ENCODE assay signal across 8 cellular contexts in the genomic region with DNA sequence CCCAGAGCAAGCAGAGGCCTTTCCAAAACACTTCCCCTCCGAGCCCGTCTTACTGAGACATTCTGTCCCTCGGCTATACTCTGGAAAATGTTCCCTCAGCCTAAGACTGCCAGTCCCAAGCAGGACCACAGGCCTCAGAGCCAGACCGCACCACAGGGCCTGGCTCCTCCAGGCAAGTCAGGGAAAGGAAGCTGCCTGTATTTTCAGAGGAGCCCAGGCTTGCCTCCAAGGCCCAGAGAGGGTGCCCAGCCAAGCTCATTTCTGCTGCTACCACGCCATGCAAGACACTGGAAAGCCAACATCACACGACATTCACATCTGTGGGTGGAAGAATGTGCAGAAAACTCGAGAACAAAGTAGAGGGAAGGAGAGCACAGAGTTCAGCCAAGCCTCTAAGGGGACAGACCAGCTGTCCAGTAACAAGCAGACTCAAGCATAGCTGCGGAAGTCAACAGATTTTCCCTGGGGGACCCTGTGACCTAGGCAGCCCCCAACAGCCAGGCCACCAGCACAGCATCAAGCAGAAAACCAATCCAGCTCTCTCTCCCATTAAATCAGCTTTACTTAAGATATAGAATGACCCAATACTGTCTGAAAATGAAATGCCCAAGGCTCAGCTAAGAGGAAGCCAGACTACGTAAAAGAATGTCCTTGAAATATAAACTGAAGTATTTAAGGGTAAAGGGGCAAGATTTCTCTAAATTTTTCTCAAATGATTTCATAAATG.
DNase-seq lines count a peak whose midpoint lies in the region; ATAC-seq, FAIRE-seq and TF ChIP-seq lines count a peak whose summit lies in the region.
"Had no signal": no experiment of that assay in that cellular context is flagged by ENCODE, and none has a peak within 500 bp of the region (broad histone marks: within the 10 kb centered on the region; RNA-seq: fewer than 3 reads in every experiment).

No MANE protein-coding gene starts in this region.

- intact Hi-C loops in mammary epithelial cell (cut with micrococcal nuclease) (loop anchor here (5.0 kb wide), 1 partner anchor 55 kb away; no protein-coding TSS in a partner anchor), left ventricle myocardium superior (cut with micrococcal nuclease) (no loop called here), ovary (cut with DNase I) (loop anchor here in 1 of 4 donors (10.0 kb wide), 1 partner anchor 68 kb away; no protein-coding TSS in a partner anchor), uterus (cut with DNase I; ENCODE audit: low total_unique reads) (no loop called here)

- TF ChIP-seq POLR2A in ovary (IDR thresholded peaks at IDR 0.05) (no peak), uterus (IDR thresholded peaks at IDR 0.05) (no peak)

- BruUV-seq in mammary epithelial cell (replicated peaks; lab: Mats Ljungman, UMichigan) = no TSS peak

- no peaks in the 10 kb centered on the region for H3K79me2 ChIP-seq in mammary epithelial cell (ENCODE audit: insufficient read depth, low read length)

- H2AFZ ChIP-seq in mammary epithelial cell (ENCODE audit: low read depth, low read length) = peak overlapping the region; percentile 94

- no peak for TF ChIP-seq CTCF in mammary epithelial cell (conservative IDR thresholded peaks at IDR 0.05 in 1 of 2, IDR thresholded peaks at IDR 0.05 in 1 of 2; ENCODE audit: extremely low read depth in 1 of 2, insufficient read depth in 1 of 2, low read depth in 1 of 2, low read length in 2 of 2)
- TF ChIP-seq CTCF in ovary (IDR thresholded peaks at IDR 0.05) = no peak
- no peak for TF ChIP-seq CTCF in uterus (IDR thresholded peaks at IDR 0.05)

- no peaks in the 10 kb centered on the region for H3K27me3 ChIP-seq in mammary epithelial cell (ENCODE audit: insufficient read depth, low read length)
- H3K27me3 ChIP-seq in ovary = no peaks in the 10 kb centered on the region
- H3K27me3 ChIP-seq in uterus = no peaks in the 10 kb centered on the region
- no peaks in the 10 kb centered on the region for H3K27me3 ChIP-seq in small intestine (ENCODE audit: control insufficient read depth in 2 of 2, insufficient read depth in 2 of 2, low read length in 2 of 2)

- H3K9ac ChIP-seq in mammary epithelial cell (ENCODE audit: insufficient read depth, low read length) = peak overlapping the region; percentile 54

- TF ChIP-seq EP300 in ovary (IDR thresholded peaks at IDR 0.05) = no peak

- peak overlapping the region; percentile 4 for H3K4me2 ChIP-seq in mammary epithelial cell (ENCODE audit: insufficient read depth, low read depth, low read length)

- no peak overlapping the region for H3K4me3 ChIP-seq in mammary epithelial cell (replicated peaks in 1 of 3; ENCODE audit: insufficient read depth in 1 of 3, low read depth in 2 of 3, low read length in 3 of 3)
- no peak overlapping the region for H3K4me3 ChIP-seq in ovary
- H3K4me3 ChIP-seq in uterus = no peak overlapping the region
- no peak overlapping the region for H3K4me3 ChIP-seq in small intestine (ENCODE audit: low read depth in 1 of 2, low read length in 2 of 2)

- ATAC-seq in left ventricle myocardium superior = peak; percentile 68

- in situ Hi-C loops in mammary epithelial cell (cut with MboI; ENCODE audit: low sequenced_read_pairs in 2 of 2) = no loop called here

- dilution Hi-C loops in mammary epithelial cell (cut with HindIII; ENCODE audit: low sequenced_read_pairs) = no loop called here

- H3K27ac ChIP-seq in mammary epithelial cell (ENCODE audit: insufficient read depth, low read depth, low read length) (peak overlapping the region; percentile 58), ovary (peak overlapping the region; percentile 23 to 67), uterus (peak overlapping the region; percentile 69 to 77), small intestine (ENCODE audit: low read depth in 1 of 2, low read length in 1 of 2) (peak overlapping the region in 1 of 2 donors; percentile 68)

- no peaks in the 10 kb centered on the region for H4K20me1 ChIP-seq in mammary epithelial cell (ENCODE audit: insufficient read depth, low read length)

- CTCF ChIA-PET in mammary epithelial cell (lab: Charles Lee; ENCODE audit: low non-redundant PET) = no interaction called here

- DNase-seq in mammary epithelial cell = no peak
- DNase-seq in left ventricle myocardium superior = peak; percentile 82
- DNase-seq in ovary = peak in 2 of 5 donors; percentile 23 to 35
- no peak for DNase-seq in uterus
- no peak for DNase-seq in NCI-H2196 treated with DMSO at 0.1 percent for 48 hours (lab: John Stamatoyannopoulos, UW; ENCODE audit: unreplicated experiment)
- DNase-seq in small intestine = no peak
- no peak for DNase-seq in ureter (ENCODE audit: low spot score)
- DNase-seq: NCI-H1417 had no signal

- H3K9me3 ChIP-seq in mammary epithelial cell (replicated peaks; ENCODE audit: insufficient read depth, low read length) = no peaks in the 10 kb centered on the region
- no peaks in the 10 kb centered on the region for H3K9me3 ChIP-seq in ovary
- no peaks in the 10 kb centered on the region for H3K9me3 ChIP-seq in uterus
- no peaks in the 10 kb centered on the region for H3K9me3 ChIP-seq in small intestine (ENCODE audit: control insufficient read depth, low read depth)

- H3K4me1 ChIP-seq in mammary epithelial cell (ENCODE audit: insufficient read depth, low read length) (peaks cover 57% of the 10 kb centered on the region), ovary (ENCODE audit: insufficient read depth) (peaks cover 32% of the 10 kb centered on the region), uterus (peaks cover 0 to 13% of the 10 kb centered on the region in 2 donors), small intestine (ENCODE audit: control insufficient read depth in 2 of 2, insufficient read depth in 1 of 2, low read depth in 1 of 2, low read length in 1 of 2) (peaks cover 0 to 6% of the 10 kb centered on the region in 2 donors)

- H3K36me3 ChIP-seq in mammary epithelial cell (ENCODE audit: insufficient read depth, low read length) (no peaks in the 10 kb centered on the region), ovary (no peaks in the 10 kb centered on the region), uterus (no peaks in the 10 kb centered on the region), small intestine (ENCODE audit: control insufficient read depth in 2 of 2, insufficient read depth in 2 of 2, low read length in 2 of 2) (no peaks in the 10 kb centered on the region)

- FAIRE-seq in small intestine (lab: Jason Lieb, UNC) = no peak

- WGBS in mammary epithelial cell (ENCODE audit: low coverage, missing lambda C conversion rate) = 4% methylated on average over 4 of the region's 9 CpGs
- WGBS in ovary, 3 donors = 34 to 46% (median 43%) methylated on average over 9 of the region's 9 CpGs
- WGBS in small intestine, 3 donors = 61 to 84% (median 82%) methylated on average over 9 of the region's 9 CpGs
